In the genomic region with DNA sequence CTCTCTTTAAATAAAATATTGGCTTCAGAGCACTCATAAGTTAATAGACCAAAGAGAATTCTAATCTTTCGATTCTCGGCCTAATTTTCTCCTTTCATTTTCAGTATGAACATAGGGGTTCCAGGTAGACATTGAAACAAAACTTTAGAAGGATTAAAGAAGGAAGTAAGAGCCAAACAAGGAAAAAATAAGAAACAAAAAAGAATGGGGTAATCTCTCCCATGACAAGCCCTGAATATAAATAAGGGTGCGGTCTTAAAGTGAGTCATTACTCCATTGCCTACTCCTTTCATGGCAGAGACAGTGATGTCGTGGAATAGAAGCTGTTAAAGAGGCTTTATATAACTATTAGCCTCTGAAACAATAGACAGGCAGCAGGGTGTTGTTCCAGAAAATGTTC, we compare ENCODE assay signal across 8 cellular contexts.
A peak's percentile ranks its signal among the peaks of the same experiment; 100 is the strongest.
DNase-seq lines count a peak whose midpoint lies in the region; ATAC-seq, FAIRE-seq and TF ChIP-seq lines count a peak whose summit lies in the region.

No MANE protein-coding gene starts in this region.

- ATAC-seq in left ventricle myocardium superior (peak; percentile 21), HG03103 (IDR thresholded peaks at IDR 0.05; ENCODE audit: low read depth, unreplicated experiment) (peak; percentile 72), GM12878 (peak; percentile 66), aorta (ENCODE audit: low FRiP score) (no peak), HG02610 (IDR thresholded peaks at IDR 0.05; ENCODE audit: unreplicated experiment) (no peak)

- intact Hi-C loops in left ventricle myocardium superior (cut with micrococcal nuclease) (no loop called here), left ventricle myocardium inferior (cut with micrococcal nuclease) (no loop called here), GM12878 (cut with micrococcal nuclease; ENCODE audit: unreplicated experiment) (no loop called here), vagina (cut with DNase I) (no loop called here), aorta (cut with DNase I) (no loop called here)

- TF ChIP-seq RAD21 in GM12878 (IDR thresholded peaks at IDR 0.05; ENCODE audit: insufficient read depth, low read depth, low read length), result no peak

- H3K79me2 ChIP-seq in GM12878 (ENCODE audit: control insufficient read depth, insufficient read depth, low read length), result no peaks in the 10 kb centered on the region

- RAD21 ChIA-PET in GM12878 (lab: Charles Lee; ENCODE audit: unreplicated experiment), result no interaction called here

- POLR2A ChIA-PET in GM12878 (lab: Charles Lee), result no interaction called here

- no peak overlapping the region for H3K4me2 ChIP-seq in GM12878 (ENCODE audit: control insufficient read depth, insufficient read depth)

- no TSS peak for BruUV-seq in GM12878 (replicated peaks; lab: Mats Ljungman, UMichigan)

- no peak overlapping the region for H2AFZ ChIP-seq in GM12878 (ENCODE audit: control insufficient read depth, low read depth, low read length)

- no peak for TF ChIP-seq EP300 in GM12878 (IDR thresholded peaks at IDR 0.05; ENCODE audit: borderline replicate concordance in 1 of 2, control insufficient read depth in 1 of 2, low read depth in 2 of 2, low read length in 2 of 2)

- TF ChIP-seq CTCF in left ventricle myocardium inferior (IDR thresholded peaks at IDR 0.05; ENCODE audit: borderline replicate concordance) (no peak), GM12878 (IDR thresholded peaks at IDR 0.05 in 2 of 3, conservative IDR thresholded peaks at IDR 0.05 in 1 of 3; ENCODE audit: control insufficient read depth in 2 of 3, extremely low read depth in 1 of 3, insufficient read depth in 1 of 3, low read depth in 3 of 3, low read length in 3 of 3) (no peak), vagina (IDR thresholded peaks at IDR 0.05) (no peak)

- H3K4me1 ChIP-seq in left ventricle myocardium inferior, result peaks cover 23% of the 10 kb centered on the region
- H3K4me1 ChIP-seq in GM12878 (ENCODE audit: control insufficient read depth, insufficient read depth, low read length), result no peaks in the 10 kb centered on the region
- H3K4me1 ChIP-seq in vagina, result peaks cover 7% of the 10 kb centered on the region
- H3K4me1 ChIP-seq in aorta (ENCODE audit: control insufficient read depth in 1 of 2, insufficient read depth in 2 of 2, low read length in 2 of 2), result peaks cover 0 to 13% of the 10 kb centered on the region in 2 donors

- H3K27ac ChIP-seq in left ventricle myocardium inferior (replicated peaks) (no peak overlapping the region), GM12878 (ENCODE audit: control insufficient read depth, insufficient read depth) (no peak overlapping the region), vagina (peak overlapping the region; percentile 43), aorta (ENCODE audit: low read depth in 1 of 2, low read length in 2 of 2) (no peak overlapping the region)

- no peak overlapping the region for H3K4me3 ChIP-seq in left ventricle myocardium inferior
- no peak overlapping the region for H3K4me3 ChIP-seq in GM12878
- no peak overlapping the region for H3K4me3 ChIP-seq in vagina
- no peak overlapping the region for H3K4me3 ChIP-seq in aorta (ENCODE audit: low read length in 2 of 2)

- TF ChIP-seq POLR2A in GM12878 (IDR thresholded peaks at IDR 0.05; ENCODE audit: low read depth, low read length) (no peak), vagina (IDR thresholded peaks at IDR 0.05) (no peak)

- CTCF ChIA-PET in GM12878 (lab: Yijun Ruan, JAX), result no interaction called here

- DNase-seq in left ventricle myocardium superior, result no peak
- DNase-seq in left ventricle myocardium inferior, result no peak
- DNase-seq in GM12878 (ENCODE audit: low read depth, low spot score), result no peak
- DNase-seq in vagina (ENCODE audit: extremely low spot score in 2 of 2), result no peak
- DNase-seq in aorta, result no peak
- no peak for DNase-seq in GF-D8 (lab: John Stamatoyannopoulos, UW)

- H3K9me3 ChIP-seq in left ventricle myocardium inferior (replicated peaks) (peaks cover 3% of the 10 kb centered on the region), GM12878 (replicated peaks; ENCODE audit: control insufficient read depth, insufficient read depth, low read length) (no peaks in the 10 kb centered on the region), vagina (no peaks in the 10 kb centered on the region), aorta (ENCODE audit: control insufficient read depth, low read length) (no peaks in the 10 kb centered on the region)

- H3K36me3 ChIP-seq in left ventricle myocardium inferior (no peaks in the 10 kb centered on the region), GM12878 (ENCODE audit: control insufficient read depth in 2 of 2, insufficient read depth in 2 of 2, low read length in 1 of 2) (no peaks in the 10 kb centered on the region), vagina (no peaks in the 10 kb centered on the region), aorta (ENCODE audit: control insufficient read depth in 1 of 2, insufficient read depth in 2 of 2, low read length in 1 of 2) (no peaks in the 10 kb centered on the region)

- 10% methylated on average over 4 of the region's 4 CpGs for WGBS in GM12878 (ENCODE audit: insufficient coverage, insufficient replicate concordance, low lambda C conversion rate, missing lambda C conversion rate)
- 47% methylated on average over 4 of the region's 4 CpGs for WGBS in aorta, 2 donors

- in situ Hi-C loops in GM12878 (cut with MboI), result no loop called here

- no peak overlapping the region for H3K9ac ChIP-seq in GM12878 (ENCODE audit: control insufficient read depth, insufficient read depth, low read length)

- no peaks in the 10 kb centered on the region for H3K27me3 ChIP-seq in left ventricle myocardium inferior (ENCODE audit: low read depth)
- no peaks in the 10 kb centered on the region for H3K27me3 ChIP-seq in GM12878 (replicated peaks in 1 of 2; ENCODE audit: control insufficient read depth in 2 of 2, insufficient read depth in 2 of 2, low read length in 1 of 2)
- H3K27me3 ChIP-seq in vagina, result no peaks in the 10 kb centered on the region
- H3K27me3 ChIP-seq in aorta (ENCODE audit: control insufficient read depth in 1 of 2, insufficient read depth in 2 of 2, low read length in 1 of 2), result no peaks in the 10 kb centered on the region

- SMC1A ChIA-PET in GM12878 (lab: Charles Lee; ENCODE audit: uncharacterized antibody, unreplicated experiment), result no interaction called here

- peak; percentile 74 for FAIRE-seq in GM12878 (lab: Jason Lieb, UNC)

- no peaks in the 10 kb centered on the region for H4K20me1 ChIP-seq in GM12878 (ENCODE audit: control insufficient read depth, insufficient read depth)

TF ChIP-seq in GM12878, 131 proteins besides CTCF, POLR2A, EP300 and RAD21 (continues in another document):
- TF ChIP-seq, protein P1, sequence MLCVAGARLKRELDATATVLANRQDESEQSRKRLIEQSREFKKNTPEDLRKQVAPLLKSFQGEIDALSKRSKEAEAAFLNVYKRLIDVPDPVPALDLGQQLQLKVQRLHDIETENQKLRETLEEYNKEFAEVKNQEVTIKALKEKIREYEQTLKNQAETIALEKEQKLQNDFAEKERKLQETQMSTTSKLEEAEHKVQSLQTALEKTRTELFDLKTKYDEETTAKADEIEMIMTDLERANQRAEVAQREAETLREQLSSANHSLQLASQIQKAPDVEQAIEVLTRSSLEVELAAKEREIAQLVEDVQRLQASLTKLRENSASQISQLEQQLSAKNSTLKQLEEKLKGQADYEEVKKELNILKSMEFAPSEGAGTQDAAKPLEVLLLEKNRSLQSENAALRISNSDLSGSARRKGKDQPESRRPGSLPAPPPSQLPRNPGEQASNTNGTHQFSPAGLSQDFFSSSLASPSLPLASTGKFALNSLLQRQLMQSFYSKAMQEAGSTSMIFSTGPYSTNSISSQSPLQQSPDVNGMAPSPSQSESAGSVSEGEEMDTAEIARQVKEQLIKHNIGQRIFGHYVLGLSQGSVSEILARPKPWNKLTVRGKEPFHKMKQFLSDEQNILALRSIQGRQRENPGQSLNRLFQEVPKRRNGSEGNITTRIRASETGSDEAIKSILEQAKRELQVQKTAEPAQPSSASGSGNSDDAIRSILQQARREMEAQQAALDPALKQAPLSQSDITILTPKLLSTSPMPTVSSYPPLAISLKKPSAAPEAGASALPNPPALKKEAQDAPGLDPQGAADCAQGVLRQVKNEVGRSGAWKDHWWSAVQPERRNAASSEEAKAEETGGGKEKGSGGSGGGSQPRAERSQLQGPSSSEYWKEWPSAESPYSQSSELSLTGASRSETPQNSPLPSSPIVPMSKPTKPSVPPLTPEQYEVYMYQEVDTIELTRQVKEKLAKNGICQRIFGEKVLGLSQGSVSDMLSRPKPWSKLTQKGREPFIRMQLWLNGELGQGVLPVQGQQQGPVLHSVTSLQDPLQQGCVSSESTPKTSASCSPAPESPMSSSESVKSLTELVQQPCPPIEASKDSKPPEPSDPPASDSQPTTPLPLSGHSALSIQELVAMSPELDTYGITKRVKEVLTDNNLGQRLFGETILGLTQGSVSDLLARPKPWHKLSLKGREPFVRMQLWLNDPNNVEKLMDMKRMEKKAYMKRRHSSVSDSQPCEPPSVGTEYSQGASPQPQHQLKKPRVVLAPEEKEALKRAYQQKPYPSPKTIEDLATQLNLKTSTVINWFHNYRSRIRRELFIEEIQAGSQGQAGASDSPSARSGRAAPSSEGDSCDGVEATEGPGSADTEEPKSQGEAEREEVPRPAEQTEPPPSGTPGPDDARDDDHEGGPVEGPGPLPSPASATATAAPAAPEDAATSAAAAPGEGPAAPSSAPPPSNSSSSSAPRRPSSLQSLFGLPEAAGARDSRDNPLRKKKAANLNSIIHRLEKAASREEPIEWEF (IDR thresholded peaks at IDR 0.05; ENCODE audit: insufficient replicate concordance, low read depth, low read length), result no peak
- TF ChIP-seq NFIC (IDR thresholded peaks at IDR 0.05; ENCODE audit: low read depth, low read length) (no peak), NFYA (IDR thresholded peaks at IDR 0.05; ENCODE audit: borderline replicate concordance, low read depth, low read length) (no peak), SMC3 (IDR thresholded peaks at IDR 0.05; ENCODE audit: borderline replicate concordance, low read length) (no peak), CHD4 (IDR thresholded peaks at IDR 0.05) (no peak), EZH2 (IDR thresholded peaks at IDR 0.05; ENCODE audit: borderline replicate concordance, control insufficient read depth, low read depth, low read length) (no peak), JUNB (IDR thresholded peaks at IDR 0.05) (peak; percentile 49), MEF2B (IDR thresholded peaks at IDR 0.05; ENCODE audit: partially characterized antibody, poor library complexity, severe bottlenecking) (no peak)
- TF ChIP-seq, protein P2, sequence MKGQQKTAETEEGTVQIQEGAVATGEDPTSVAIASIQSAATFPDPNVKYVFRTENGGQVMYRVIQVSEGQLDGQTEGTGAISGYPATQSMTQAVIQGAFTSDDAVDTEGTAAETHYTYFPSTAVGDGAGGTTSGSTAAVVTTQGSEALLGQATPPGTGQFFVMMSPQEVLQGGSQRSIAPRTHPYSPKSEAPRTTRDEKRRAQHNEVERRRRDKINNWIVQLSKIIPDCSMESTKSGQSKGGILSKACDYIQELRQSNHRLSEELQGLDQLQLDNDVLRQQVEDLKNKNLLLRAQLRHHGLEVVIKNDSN (IDR thresholded peaks at IDR 0.05; ENCODE audit: borderline replicate concordance, extremely low read length, insufficient read depth, low read depth, low read length), result no peak

Comparison
In these comparisons a context has a peak if more than half of its experiments do, and no peak if none do; other contexts are left out.
1. ATAC-seq: peak in left ventricle myocardium superior (single experiment), HG03103 (single experiment) and GM12878 (single experiment); none in aorta (single experiment) and HG02610 (single experiment).